ENCODE assay signal across 19 cellular contexts in genomic region chr17:17708301-17708700, GRCh38. TPM values are rescaled to one million over a fixed set of nuclear protein-coding genes. Genes with fewer than 3 reads are reported as not detected.
A peak's percentile ranks its signal among the peaks of the same experiment; 100 is the strongest.
DNase-seq lines count a peak whose midpoint lies in the region; ATAC-seq and TF ChIP-seq lines count a peak whose summit lies in the region.
"Had no signal": no experiment of that assay in that cellular context is flagged by ENCODE, and none has a peak within 500 bp of the region (broad histone marks: within the 10 kb centered on the region; RNA-seq: fewer than 3 reads in every experiment).

No MANE protein-coding gene starts in this region.

- H3K23me2 ChIP-seq in H9 (ENCODE audit: insufficient read length, low read depth, low read length, poor library complexity, severe bottlenecking): no peaks in the 10 kb centered on the region

- H2AK5ac ChIP-seq in H9 (ENCODE audit: insufficient read length, low read length): no peak overlapping the region

- peaks cover 87% of the 10 kb centered on the region for H3K79me2 ChIP-seq in PC-9 (ENCODE audit: low read depth)
- no peaks in the 10 kb centered on the region for H3K79me2 ChIP-seq in OCI-LY7 (ENCODE audit: insufficient read depth, low read depth, low read length)
- no peaks in the 10 kb centered on the region for H3K79me2 ChIP-seq in H9 (ENCODE audit: insufficient read depth, low read length)

- H3K4me1 ChIP-seq in PC-9 (replicated peaks; ENCODE audit: insufficient read depth) (peaks cover 45% of the 10 kb centered on the region), gastroesophageal sphincter (peaks cover 3 to 77% (median 32%) of the 10 kb centered on the region in 3 donors), stomach (peaks cover 51 to 81% (median 75%) of the 10 kb centered on the region in 4 donors), OCI-LY7 (ENCODE audit: insufficient read depth, low read length, poor library complexity, severe bottlenecking) (peaks cover 8% of the 10 kb centered on the region), H9 (ENCODE audit: insufficient read depth, low read length) (peaks cover 3% of the 10 kb centered on the region; the same call in 1 of the 2 replicates)

- H2BK12ac ChIP-seq in H9 (ENCODE audit: insufficient read length, low read depth, low read length): no peak overlapping the region

- peaks cover 65% of the 10 kb centered on the region; the same call in 1 of the 2 replicates for H3F3A ChIP-seq in PC-9 (ENCODE audit: insufficient read depth, low read depth)

- intact Hi-C loops in activated CD4-positive, alpha-beta T cell treated with anti-CD3 and anti-CD28 coated beads, Interleukin-2, amount 10 ng/mL, durations not matched to agents 24 days and 14 days (cut with micrococcal nuclease): no loop called here
- intact Hi-C loops in PC-9 (cut with micrococcal nuclease; ENCODE audit: unreplicated experiment): no loop called here
- intact Hi-C loops in stomach (cut with DNase I; ENCODE audit: low total_unique reads): no loop called here
- intact Hi-C loops in OCI-LY7 (cut with micrococcal nuclease; ENCODE audit: unreplicated experiment): no loop called here

- H2BK5ac ChIP-seq in H9 (ENCODE audit: insufficient read length, low read length): no peak overlapping the region

- H3K9me2 ChIP-seq in PC-9 (ENCODE audit: insufficient read depth) (no peaks in the 10 kb centered on the region), OCI-LY7 (ENCODE audit: insufficient read depth, low read length) (no peaks in the 10 kb centered on the region)

- H3K79me1 ChIP-seq in H9 (ENCODE audit: insufficient read depth, low read depth, low read length, poor library complexity, severe bottlenecking): no peaks in the 10 kb centered on the region

- H3K14ac ChIP-seq in H9 (ENCODE audit: insufficient read depth, low read length): no peak overlapping the region

- H3K4me3 ChIP-seq in PC-9 (no peak overlapping the region), gastroesophageal sphincter (no peak overlapping the region), stomach (no peak overlapping the region), OCI-LY7 (ENCODE audit: low read depth, low read length, poor library complexity, severe bottlenecking) (no peak overlapping the region)
- H3K4me3 ChIP-seq: K562 had no signal

- H3K27ac Mint-ChIP-seq in activated CD4-positive, alpha-beta T cell treated with anti-CD3 and anti-CD28 coated beads, Interleukin-2, amount 10 ng/mL, durations not matched to agents 24 days and 14 days: peak overlapping the region; percentile 20
- H3K27ac Mint-ChIP-seq in H9: no peak overlapping the region
- H3K27ac Mint-ChIP-seq: B cell; CD4-positive, alpha-beta T cell had no signal

- H2BK15ac ChIP-seq in H9 (ENCODE audit: low read depth, low read length): no peak overlapping the region

- POLR2A ChIA-PET in PC-9 (lab: Charles Lee; ENCODE audit: unreplicated experiment) (no interaction called here), OCI-LY7 (lab: Charles Lee) (no interaction called here)

- H3K4me2 ChIP-seq in PC-9 (no peak overlapping the region), OCI-LY7 (ENCODE audit: low read length) (no peak overlapping the region), H9 (ENCODE audit: insufficient read depth, insufficient read length, low read length) (no peak overlapping the region)

- no peak for ATAC-seq in gastroesophageal sphincter
- ATAC-seq in HG02885 (IDR thresholded peaks at IDR 0.05; ENCODE audit: poor library complexity, unreplicated experiment): no peak
- ATAC-seq: K562 had no signal

- H4K5ac ChIP-seq in H9 (ENCODE audit: insufficient read length, low read depth, low read length): no peak overlapping the region

- H3K18ac ChIP-seq in H9 (ENCODE audit: insufficient read length, low read depth, low read length): no peak overlapping the region

- peaks cover 16% of the 10 kb centered on the region for H3K4me1 Mint-ChIP-seq in activated CD4-positive, alpha-beta T cell treated with anti-CD3 and anti-CD28 coated beads, Interleukin-2, amount 10 ng/mL, durations not matched to agents 24 days and 14 days
- peaks cover 34 to 50% of the 10 kb centered on the region in 2 experiments for H3K4me1 Mint-ChIP-seq in H9

- H3K9ac ChIP-seq in H9 (ENCODE audit: extremely low read depth, insufficient read length, low read length): no peak overlapping the region

- H3K4me3 Mint-ChIP-seq in activated CD4-positive, alpha-beta T cell treated with anti-CD3 and anti-CD28 coated beads, Interleukin-2, amount 10 ng/mL, durations not matched to agents 24 days and 14 days: no peak overlapping the region
- H3K4me3 Mint-ChIP-seq in H9: no peak overlapping the region
- H3K4me3 Mint-ChIP-seq: B cell; CD4-positive, alpha-beta T cell had no signal

- no peak overlapping the region for H3T11ph ChIP-seq in H9 (ENCODE audit: low read length)

- no peaks in the 10 kb centered on the region for H3K27me3 Mint-ChIP-seq in activated CD4-positive, alpha-beta T cell treated with anti-CD3 and anti-CD28 coated beads, Interleukin-2, amount 10 ng/mL, durations not matched to agents 24 days and 14 days
- peaks cover 91% of the 10 kb centered on the region for H3K27me3 Mint-ChIP-seq in H9 (ENCODE audit: low read depth)
- H3K27me3 Mint-ChIP-seq: B cell; CD4-positive, alpha-beta T cell had no signal

- TF ChIP-seq EP300 in gastroesophageal sphincter (IDR thresholded peaks at IDR 0.05) (no peak), stomach (IDR thresholded peaks at IDR 0.05) (no peak)

- H3K23ac ChIP-seq in H9 (ENCODE audit: insufficient read length, low read depth, low read length): no peak overlapping the region

- H2AFZ ChIP-seq in PC-9: no peak overlapping the region
- no peak overlapping the region for H2AFZ ChIP-seq in OCI-LY7 (ENCODE audit: low read length)
- H2AFZ ChIP-seq in H9 (ENCODE audit: low read length): no peak overlapping the region

- BruUV-seq in PC-9 (replicated peaks; lab: Mats Ljungman, UMichigan) (no TSS peak), OCI-LY7 (replicated peaks; lab: Mats Ljungman, UMichigan) (no TSS peak)

- no peaks in the 10 kb centered on the region for H3K27me3 ChIP-seq in PC-9 (ENCODE audit: insufficient read depth, low read depth)
- no peaks in the 10 kb centered on the region for H3K27me3 ChIP-seq in gastroesophageal sphincter
- no peaks in the 10 kb centered on the region for H3K27me3 ChIP-seq in stomach
- peaks cover 16% of the 10 kb centered on the region for H3K27me3 ChIP-seq in H9 (ENCODE audit: insufficient read depth, low read length)

- peaks cover 4% of the 10 kb centered on the region for H3K36me3 Mint-ChIP-seq in activated CD4-positive, alpha-beta T cell treated with anti-CD3 and anti-CD28 coated beads, Interleukin-2, amount 10 ng/mL, durations not matched to agents 24 days and 14 days (ENCODE audit: low read depth)
- H3K36me3 Mint-ChIP-seq in H9 (ENCODE audit: insufficient read depth in 1 of 3, low read depth in 3 of 3): peaks cover 0 to 2% (median 1%) of the 10 kb centered on the region in 3 experiments; a peak in 3 of 7 replicates

- TF ChIP-seq POLR2A in gastroesophageal sphincter (IDR thresholded peaks at IDR 0.05) (no peak), stomach (IDR thresholded peaks at IDR 0.05) (no peak)

- H3K27ac ChIP-seq in PC-9 (peak overlapping the region; percentile 20; the same call in 1 of the 2 replicates), gastroesophageal sphincter (peak overlapping the region in 3 of 4 donors; percentile 82 to 87 (median 87)), stomach (peak overlapping the region in 3 of 5 donors; percentile 89 to 95 (median 94)), OCI-LY7 (ENCODE audit: low read depth, low read length, poor library complexity, severe bottlenecking) (no peak overlapping the region), H9 (ENCODE audit: insufficient read length, low read depth, low read length) (no peak overlapping the region)
- H3K27ac ChIP-seq: 22Rv1 had no signal

- H3K9me3 Mint-ChIP-seq in activated CD4-positive, alpha-beta T cell treated with anti-CD3 and anti-CD28 coated beads, Interleukin-2, amount 10 ng/mL, durations not matched to agents 24 days and 14 days: no peaks in the 10 kb centered on the region
- no peaks in the 10 kb centered on the region; a peak in 1 of 5 replicates for H3K9me3 Mint-ChIP-seq in H9
- H3K9me3 Mint-ChIP-seq: CD4-positive, alpha-beta T cell had no signal

- no peak overlapping the region for H4K91ac ChIP-seq in H9 (ENCODE audit: insufficient read length, low read depth, low read length)

- H3K4ac ChIP-seq in H9 (ENCODE audit: low read depth, low read length): no peak overlapping the region

- CTCF ChIA-PET in PC-9 (lab: Charles Lee) (no interaction called here), OCI-LY7 (lab: Charles Lee; ENCODE audit: unreplicated experiment) (no interaction called here)

- H2BK20ac ChIP-seq in H9 (ENCODE audit: low read depth, low read length, poor library complexity, severe bottlenecking): no peak overlapping the region

- H3K36me3 ChIP-seq in PC-9 (ENCODE audit: low read depth) (peaks cover 11% of the 10 kb centered on the region; the same call in 1 of the 2 replicates), gastroesophageal sphincter (no peaks in the 10 kb centered on the region), stomach (no peaks in the 10 kb centered on the region), OCI-LY7 (ENCODE audit: insufficient read depth, low read length) (peaks cover 10% of the 10 kb centered on the region; the same call in 1 of the 2 replicates)

- no peak overlapping the region for H2BK120ac ChIP-seq in H9 (ENCODE audit: low read depth, low read length, poor library complexity, severe bottlenecking)

- H3K9me3 ChIP-seq in PC-9 (ENCODE audit: insufficient read depth, low read depth) (no peaks in the 10 kb centered on the region), gastroesophageal sphincter (no peaks in the 10 kb centered on the region), stomach (no peaks in the 10 kb centered on the region), OCI-LY7 (ENCODE audit: low read length) (no peaks in the 10 kb centered on the region), H9 (ENCODE audit: control insufficient read depth, low read depth, low read length) (no peaks in the 10 kb centered on the region)

- H3K56ac ChIP-seq in H9 (ENCODE audit: insufficient read length, low read depth, low read length): no peak overlapping the region

- no peak for DNase-seq in activated CD4-positive, alpha-beta T cell treated with anti-CD3 and anti-CD28 coated beads, Interleukin-2, amount 10 ng/mL, durations not matched to agents 24 days and 14 days
- DNase-seq in activated CD4-positive, alpha-beta T cell treated with anti-CD3 and anti-CD28 coated beads for 1 hour: no peak
- DNase-seq in PC-9: no peak
- DNase-seq in stomach: no peak
- DNase-seq in OCI-LY7 (ENCODE audit: low spot score): no peak
- DNase-seq in H9: no peak
- DNase-seq: CD4-positive, alpha-beta T cell; DMS153; GDM1; H7; NCI-H1105 treated with DMSO at 0.1 percent for 48 hours; NCI-H1694; NCI-H2081 treated with DMSO at 0.1 percent for 48 hours; SHP77 treated with DMSO at 0.1 percent for 48 hours had no signal

- H4K8ac ChIP-seq in H9 (replicated peaks; ENCODE audit: insufficient read length, low read depth, low read length): no peak overlapping the region

- H4K20me1 ChIP-seq in PC-9 (ENCODE audit: insufficient read depth) (peaks cover 48% of the 10 kb centered on the region), OCI-LY7 (ENCODE audit: insufficient read depth, low read length) (no peaks in the 10 kb centered on the region), H9 (ENCODE audit: control insufficient read depth, insufficient read depth, insufficient read length) (peaks cover 2% of the 10 kb centered on the region)

- TF ChIP-seq CTCF in PC-9 (conservative IDR thresholded peaks at IDR 0.05) (no peak), gastroesophageal sphincter (IDR thresholded peaks at IDR 0.05) (no peak), stomach (IDR thresholded peaks at IDR 0.05) (no peak), OCI-LY7 (conservative IDR thresholded peaks at IDR 0.05; ENCODE audit: low read length) (no peak), H9 (conservative IDR thresholded peaks at IDR 0.05) (no peak)

RNA-seq across cellular contexts. Expression of gene RAI1, which starts 27.0 kb away (rescaled TPM):
- 30.1 and 34.5 TPM in 2 replicates for total RNA-seq in activated CD4-positive, alpha-beta T cell treated with anti-CD3 and anti-CD28 coated beads, Interleukin-2, amount 10 ng/mL, durations not matched to agents 24 days and 14 days
- total RNA-seq in PC-9 (2021) (86.3 and 92.9 TPM in 2 replicates), gastroesophageal sphincter (10 to 100 TPM; 15.9 to 39.7 (median 28.3) TPM), stomach (10 to 100 TPM; 19.1 to 94.5 (median 46.9) TPM), OCI-LY7 (2022) (49.4 and 54.3 TPM in 2 replicates), H9 (2021) (1.5 and 1.9 TPM in 2 replicates)
- 10 to 100 TPM in 2 of 3 donors, 1 to 10 TPM in 1; 4.6 to 12.5 (median 12.0) TPM for polyA plus RNA-seq in stomach
- total RNA-seq in OCI-LY7 (2014; rRNA removed; shearing (Covaris generic)): 17.1 and 20.1 TPM in 2 replicates

Comparison
In these comparisons a context has a peak if more than half of its experiments do, and no peak if none do; other contexts are left out.
1. H3K27ac ChIP-seq: peak in PC-9 (single experiment), gastroesophageal sphincter (3 of 4) and stomach (3 of 5); none in OCI-LY7 (single experiment) and H9 (single experiment).